In the genomic region with DNA sequence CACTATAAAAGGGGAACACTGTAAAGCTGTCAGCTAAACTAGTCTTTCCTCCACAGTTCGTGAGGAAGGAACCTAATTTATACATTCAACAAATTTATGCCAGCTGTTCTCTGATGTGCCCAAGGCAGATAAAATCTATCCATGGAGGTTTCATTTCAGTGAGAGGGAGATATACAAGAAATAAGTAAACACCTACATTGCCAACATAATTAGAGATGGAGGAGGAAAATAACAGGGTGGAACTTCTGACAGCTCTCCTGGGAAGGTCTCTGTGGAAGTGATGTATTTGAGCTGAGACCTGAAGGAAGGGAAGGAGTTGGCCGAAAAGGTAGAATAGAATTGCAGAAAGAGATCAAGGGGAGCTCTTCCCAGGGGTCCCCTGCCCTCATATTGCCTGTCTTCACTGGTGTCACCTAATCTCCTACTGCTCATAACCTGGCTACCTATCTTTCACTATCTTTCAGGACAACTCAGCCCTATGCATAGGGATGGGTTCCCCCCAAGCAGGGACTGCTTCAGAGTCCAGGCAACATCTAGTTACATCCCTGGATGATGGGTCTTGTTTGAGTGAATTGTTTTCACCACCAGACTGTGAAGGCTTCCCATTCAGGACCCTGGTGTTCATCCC, we compare ENCODE assay signal across 10 cellular contexts. TPM values are rescaled to one million over a fixed set of nuclear protein-coding genes. Genes with fewer than 3 reads are reported as not detected.
DNase-seq lines count a peak whose midpoint lies in the region; ATAC-seq, FAIRE-seq and TF ChIP-seq lines count a peak whose summit lies in the region.
"Had no signal": no experiment of that assay in that cellular context is flagged by ENCODE, and none has a peak within 500 bp of the region (broad histone marks: within the 10 kb centered on the region; RNA-seq: fewer than 3 reads in every experiment).

No MANE protein-coding gene starts in this region.

- intact Hi-C loops in HepG2 (cut with micrococcal nuclease; ENCODE audit: unreplicated experiment), result no loop called here
- intact Hi-C loops in right lobe of liver (cut with DNase I), result no loop called here
- intact Hi-C loops in aorta (cut with DNase I), result no loop called here

- no peak for DNase-seq in HepG2 (ENCODE audit: low spot score)
- no peak for DNase-seq in right lobe of liver
- DNase-seq in astrocyte (ENCODE audit: low read depth), result no peak
- DNase-seq in aorta, result no peak
- DNase-seq in NCI-H1105 (lab: John Stamatoyannopoulos, UW), result no peak
- no peak for DNase-seq in SW480 (ENCODE audit: low spot score)
- DNase-seq: NCI-H526; stimulated activated CD8-positive, alpha-beta memory T cell treated with anti-CD3 and anti-CD28 coated beads, Interleukin-4, amount 100 ng/mL, for 48 hours had no signal

- no peak overlapping the region for H3K4me3 ChIP-seq in HepG2 (replicated peaks in 1 of 3; ENCODE audit: insufficient read depth in 1 of 3, low read depth in 2 of 3, low read length in 3 of 3)
- no peak overlapping the region for H3K4me3 ChIP-seq in right lobe of liver
- H3K4me3 ChIP-seq in astrocyte (ENCODE audit: insufficient read depth, low read depth, low read length), result no peak overlapping the region
- H3K4me3 ChIP-seq in aorta (ENCODE audit: low read length in 2 of 2), result peak overlapping the region in 1 of 2 donors; percentile 14

- H3K9me3 ChIP-seq in HepG2 (ENCODE audit: low read length), result no peaks in the 10 kb centered on the region
- H3K9me3 ChIP-seq in right lobe of liver, result no peaks in the 10 kb centered on the region
- no peaks in the 10 kb centered on the region for H3K9me3 ChIP-seq in astrocyte (ENCODE audit: insufficient read depth, low read depth, low read length)
- no peaks in the 10 kb centered on the region for H3K9me3 ChIP-seq in aorta (ENCODE audit: control insufficient read depth, low read length)

- H3K79me2 ChIP-seq in HepG2 (ENCODE audit: insufficient read depth, low read length), result no peaks in the 10 kb centered on the region
- H3K79me2 ChIP-seq in astrocyte (ENCODE audit: insufficient read depth, low read length), result peaks cover 5% of the 10 kb centered on the region

- H4K20me1 ChIP-seq in HepG2 (ENCODE audit: insufficient read depth, low read length) (no peaks in the 10 kb centered on the region), astrocyte (ENCODE audit: insufficient read depth, low read length) (peaks cover under 1% of the 10 kb centered on the region)

- CTCF ChIA-PET in HepG2 (lab: Yijun Ruan, JAX; ENCODE audit: low intra/inter-chr PET ratio, low total read pairs), result no interaction called here

- peaks cover 22% of the 10 kb centered on the region for H3K4me1 Mint-ChIP-seq in astrocyte (ENCODE audit: low read depth, unreplicated experiment)
- peaks cover 37% of the 10 kb centered on the region for H3K4me1 Mint-ChIP-seq in nephron

- no peak overlapping the region for H3K9ac ChIP-seq in HepG2 (ENCODE audit: insufficient read depth, low read depth, low read length)
- H3K9ac ChIP-seq in astrocyte (ENCODE audit: low read length), result no peak overlapping the region

- no TSS peak for BruUV-seq in HepG2 (replicated peaks; lab: Mats Ljungman, UMichigan)

- H3K27ac ChIP-seq in HepG2 (ENCODE audit: extremely low read length, insufficient read depth, low read length), result no peak overlapping the region
- H3K27ac ChIP-seq in right lobe of liver, result peak overlapping the region in 1 of 3 donors; percentile 92
- H3K27ac ChIP-seq in astrocyte (ENCODE audit: low read depth, low read length), result no peak overlapping the region
- peak overlapping the region; percentile 57 to 77 for H3K27ac ChIP-seq in aorta (ENCODE audit: low read depth in 1 of 2, low read length in 2 of 2)

- TF ChIP-seq EP300 in HepG2 (IDR thresholded peaks at IDR 0.05; ENCODE audit: low read depth in 2 of 2, low read length in 2 of 2), result no peak
- TF ChIP-seq EP300 in HepG2 (CRISPR knock-in tag; IDR thresholded peaks at IDR 0.05; ENCODE audit: borderline replicate concordance), result no peak

- POLR2A ChIA-PET in HepG2 (lab: Yijun Ruan, JAX), result no interaction called here

- H3K36me3 ChIP-seq in HepG2 (replicated peaks in 1 of 2; ENCODE audit: control insufficient read depth in 1 of 2, insufficient read depth in 2 of 2, low read length in 2 of 2) (no peaks in the 10 kb centered on the region), right lobe of liver (no peaks in the 10 kb centered on the region), astrocyte (ENCODE audit: insufficient read depth, low read length) (no peaks in the 10 kb centered on the region), aorta (ENCODE audit: control insufficient read depth in 1 of 2, insufficient read depth in 2 of 2, low read length in 1 of 2) (no peaks in the 10 kb centered on the region)

- FAIRE-seq in HepG2 (lab: Jason Lieb, UNC) (no peak), astrocyte (lab: Jason Lieb, UNC) (no peak)

- H3K4me3 Mint-ChIP-seq in astrocyte (ENCODE audit: unreplicated experiment), result peak overlapping the region; percentile 71
- peak overlapping the region; percentile 73 to 84 (median 79) for H3K4me3 Mint-ChIP-seq in nephron

- H3K27ac Mint-ChIP-seq in astrocyte (ENCODE audit: unreplicated experiment) (no peak overlapping the region), nephron (peak overlapping the region; percentile 72 to 82 (median 73))

- H3K9me3 Mint-ChIP-seq in astrocyte (ENCODE audit: unreplicated experiment) (no peaks in the 10 kb centered on the region), nephron (no peaks in the 10 kb centered on the region)

- H2AFZ ChIP-seq in HepG2 (ENCODE audit: low read length) (peak overlapping the region; percentile 22), astrocyte (ENCODE audit: low read depth, low read length) (no peak overlapping the region)

- H3K4me2 ChIP-seq in HepG2 (ENCODE audit: low read depth, low read length), result 0 out of 2 replicates have a peak overlapping the region, but pooled peaks have one; percentile 10
- H3K4me2 ChIP-seq in astrocyte (ENCODE audit: low read length), result peak overlapping the region; percentile 3

- in situ Hi-C loops in HepG2 (cut with HindIII; ENCODE audit: extremely low pct_ligation_motif_present, low pct_unique_long_range_greater_than_20kb), result loop anchor here (10.0 kb wide), 1 partner anchor 231 kb away; no protein-coding TSS in a partner anchor

- TF ChIP-seq CTCF in HepG2 (CRISPR knock-in tag; IDR thresholded peaks at IDR 0.05) (no peak), right lobe of liver (IDR thresholded peaks at IDR 0.05) (no peak), astrocyte (IDR thresholded peaks at IDR 0.05; ENCODE audit: insufficient read depth, low read depth, low read length) (no peak), nephron (IDR thresholded peaks at IDR 0.05; ENCODE audit: unreplicated experiment in 3 of 3) (no peak)

- TF ChIP-seq POLR2A in HepG2 (IDR thresholded peaks at IDR 0.05; ENCODE audit: insufficient read depth in 1 of 2, low read depth in 2 of 2, low read length in 2 of 2) (no peak), right lobe of liver (IDR thresholded peaks at IDR 0.05) (no peak)

- H3K27me3 Mint-ChIP-seq in astrocyte (ENCODE audit: low read depth, unreplicated experiment), result peaks cover 20% of the 10 kb centered on the region
- H3K27me3 Mint-ChIP-seq in nephron (ENCODE audit: low read depth), result no peaks in the 10 kb centered on the region

- H3K4me1 ChIP-seq in HepG2 (ENCODE audit: insufficient read depth, low read length) (0 out of 2 replicates have a peak, but pooled peaks cover 15% of the 10 kb centered on the region), right lobe of liver (peaks cover 0 to 10% (median 2%) of the 10 kb centered on the region in 4 donors), astrocyte (ENCODE audit: insufficient read depth, low read length) (no peaks in the 10 kb centered on the region), aorta (ENCODE audit: control insufficient read depth in 1 of 2, insufficient read depth in 2 of 2, low read length in 2 of 2) (peaks cover 0 to 4% of the 10 kb centered on the region in 2 donors)

- H3K27me3 ChIP-seq in HepG2 (ENCODE audit: control insufficient read depth in 1 of 2, insufficient read depth in 2 of 2, low read length in 2 of 2), result peaks cover 5 to 42% of the 10 kb centered on the region in 2 experiments; a peak in 4 of 5 replicates
- H3K27me3 ChIP-seq in right lobe of liver, result no peaks in the 10 kb centered on the region
- H3K27me3 ChIP-seq in astrocyte (ENCODE audit: insufficient read depth, low read length), result no peaks in the 10 kb centered on the region
- H3K27me3 ChIP-seq in aorta (ENCODE audit: control insufficient read depth in 1 of 2, insufficient read depth in 2 of 2, low read length in 1 of 2), result no peaks in the 10 kb centered on the region

- WGBS in HepG2 (ENCODE audit: low lambda C conversion rate), result 0% methylated on average over 2 of the region's 2 CpGs
- WGBS in right lobe of liver (ENCODE audit: insufficient coverage, low coverage, low lambda C conversion rate, missing lambda C conversion rate), result 76% methylated on average over 2 of the region's 2 CpGs
- WGBS in aorta, 2 donors, result 29 to 36% methylated on average over 2 of the region's 2 CpGs

- ATAC-seq in HepG2 (peak; percentile 34), right lobe of liver (no peak), aorta (ENCODE audit: low FRiP score) (no peak), HG03095 (IDR thresholded peaks at IDR 0.05; ENCODE audit: unreplicated experiment) (no peak)

- no peak for TF ChIP-seq RAD21 in HepG2 (CRISPR knock-in tag; IDR thresholded peaks at IDR 0.05)

- no peaks in the 10 kb centered on the region for H3K36me3 Mint-ChIP-seq in astrocyte (ENCODE audit: low read depth, unreplicated experiment)
- H3K36me3 Mint-ChIP-seq in nephron (ENCODE audit: low read depth), result no peaks in the 10 kb centered on the region

RNA-seq across cellular contexts. Expression of gene HECA, which starts 1.0 kb away (rescaled TPM):
- total RNA-seq in HepG2 (2016; rRNA removed; fragmentation: Illumina TruSeq; extraction: Trizol), result 0.15 and 0.18 TPM in 2 replicates
- 0.10 TPM in 1 of 2 replicates, not detected in the other for total RNA-seq in HepG2 (2016; cell fraction: cytosol; rRNA removed; fragmentation: Illumina TruSeq; extraction: Trizol; ENCODE audit: low read depth)
- 0.13 and 0.17 TPM in 2 replicates for total RNA-seq in HepG2 (2016; cell fraction: insoluble cytoplasmic fraction; rRNA removed; fragmentation: Illumina TruSeq; extraction: Trizol)
- 0.09 and 0.10 TPM in 2 replicates for total RNA-seq in HepG2 (2016; cell fraction: membrane; rRNA removed; fragmentation: Illumina TruSeq; extraction: Trizol)
- 0.13 and 0.16 TPM in 2 replicates for total RNA-seq in HepG2 (2016; cell fraction: nucleus; rRNA removed; fragmentation: Illumina TruSeq; extraction: Trizol)
- polyA plus RNA-seq in HepG2 (2011; rRNA removed), result 0.49 and 0.68 TPM in 2 replicates
- 0.25 and 0.47 TPM in 2 replicates for polyA plus RNA-seq in HepG2 (2011; cell fraction: cytosol; rRNA removed)
- polyA plus RNA-seq in HepG2 (2011; cell fraction: nucleus; rRNA removed), result 0.35 and 0.52 TPM in 2 replicates
- polyA plus RNA-seq in HepG2 (2012), result 0.87 and 1.8 TPM in 2 replicates
- not detected in 2 replicates for polyA plus RNA-seq in HepG2 (2016; cell fraction: cytosol; fragmentation: Illumina TruSeq; extraction: Trizol; ENCODE audit: low read depth)
- polyA plus RNA-seq in HepG2 (2016; cell fraction: insoluble cytoplasmic fraction; fragmentation: Illumina TruSeq; extraction: Trizol; ENCODE audit: low read depth), result 0.13 and 0.22 TPM in 2 replicates
- polyA plus RNA-seq in HepG2 (2016; cell fraction: membrane; fragmentation: Illumina TruSeq; extraction: Trizol; ENCODE audit: low read depth), result 0.03 and 0.08 TPM in 2 replicates
- polyA plus RNA-seq in HepG2 (2016; cell fraction: nucleus; fragmentation: Illumina TruSeq; extraction: Trizol; ENCODE audit: insufficient read depth, low read depth), result 0.12 and 0.15 TPM in 2 replicates
- 1.0 and 7.6 TPM in 2 replicates for polyA minus RNA-seq in HepG2 (2011; rRNA and poly(A)+ RNA removed; ENCODE audit: low replicate concordance)
- 0.70 and 1.2 TPM in 2 replicates for polyA minus RNA-seq in HepG2 (2011; cell fraction: cytosol; rRNA and poly(A)+ RNA removed)
- 0.77 and 1.4 TPM in 2 replicates for polyA minus RNA-seq in HepG2 (2011; cell fraction: nucleus; rRNA and poly(A)+ RNA removed)
- total RNA-seq in right lobe of liver, result 10 to 100 TPM in 4 of 6 experiments, 1 to 10 TPM in 2; 6.8 to 12.2 (median 11.0) TPM
- 10.3 and 11.1 TPM in 2 replicates for total RNA-seq in astrocyte
- 10 to 100 TPM; 47.4 to 53.2 TPM for total RNA-seq in aorta
- polyA plus RNA-seq in aorta, result 10 to 100 TPM; 12.4 to 28.7 TPM

Comparison
In these comparisons a context has a peak if more than half of its experiments do, and no peak if none do; other contexts are left out.
1. H3K27ac ChIP-seq: peak in aorta (2 of 2); none in HepG2 (single experiment) and astrocyte (single experiment).